Comparison of ENCODE assay signal across 24 cellular contexts in genomic region chr7:132919776-132920175, GRCh38.
"Had no signal": no experiment of that assay in that cellular context is flagged by ENCODE, and none has a peak within 500 bp of the region (broad histone marks: within the 10 kb centered on the region; RNA-seq: fewer than 3 reads in every experiment).

No MANE protein-coding gene starts in this region.

- H3K36me3 ChIP-seq: colonic mucosa, esophagus squamous epithelium, left ventricle myocardium inferior, lower lobe of right lung, neutrophil, right lobe of liver, stomach, thoracic aorta, transverse colon had no signal

- H2AFZ ChIP-seq: hepatocyte had no signal

- H3K4me3 Mint-ChIP-seq: naive B cell had no signal

- H3K27me3 Mint-ChIP-seq: naive B cell had no signal

- DNase-seq: colonic mucosa; dermis blood vessel endothelial cell; esophagus squamous epithelium; foreskin melanocyte; head of caudate nucleus; kidney; left cardiac atrium; left ventricle myocardium inferior; lower lobe of right lung; mesenchymal stem cell; midbrain; naive B cell; psoas muscle; retina; right lobe of liver; stimulated activated CD4-positive, alpha-beta T cell treated with anti-CD3 and anti-CD28 coated beads, Interleukin-2, amount 100 ng/mL, for 24 hours; stimulated activated naive CD4-positive, alpha-beta T cell; stomach; substantia nigra; transverse colon had no signal

- H3K27ac ChIP-seq: colonic mucosa, esophagus squamous epithelium, hepatocyte, left ventricle myocardium inferior, lower lobe of right lung, neutrophil, psoas muscle, right lobe of liver, skin epidermis, stomach, thoracic aorta, transverse colon had no signal

- ATAC-seq: left cardiac atrium, lower lobe of right lung, psoas muscle, right lobe of liver had no signal

- H3K27me3 ChIP-seq: colonic mucosa, esophagus squamous epithelium, hepatocyte, neutrophil, right lobe of liver, stomach, transverse colon had no signal

- H3K9me3 Mint-ChIP-seq: naive B cell had no signal

- H3K27ac Mint-ChIP-seq: naive B cell had no signal

- H3K4me2 ChIP-seq: hepatocyte had no signal

- H3K4me3 ChIP-seq: colonic mucosa, esophagus squamous epithelium, hepatocyte, left ventricle myocardium inferior, lower lobe of right lung, psoas muscle, right lobe of liver, skin epidermis, stomach, thoracic aorta, transverse colon had no signal

- H3K9me3 ChIP-seq: colonic mucosa, esophagus squamous epithelium, left ventricle myocardium inferior, lower lobe of right lung, neutrophil, psoas muscle, right lobe of liver, stomach, thoracic aorta, transverse colon had no signal

- H3K4me1 ChIP-seq: colonic mucosa, esophagus squamous epithelium, lower lobe of right lung, right lobe of liver, stomach had no signal
